8 cellular contexts compared by ENCODE assay signal in the genomic region with DNA sequence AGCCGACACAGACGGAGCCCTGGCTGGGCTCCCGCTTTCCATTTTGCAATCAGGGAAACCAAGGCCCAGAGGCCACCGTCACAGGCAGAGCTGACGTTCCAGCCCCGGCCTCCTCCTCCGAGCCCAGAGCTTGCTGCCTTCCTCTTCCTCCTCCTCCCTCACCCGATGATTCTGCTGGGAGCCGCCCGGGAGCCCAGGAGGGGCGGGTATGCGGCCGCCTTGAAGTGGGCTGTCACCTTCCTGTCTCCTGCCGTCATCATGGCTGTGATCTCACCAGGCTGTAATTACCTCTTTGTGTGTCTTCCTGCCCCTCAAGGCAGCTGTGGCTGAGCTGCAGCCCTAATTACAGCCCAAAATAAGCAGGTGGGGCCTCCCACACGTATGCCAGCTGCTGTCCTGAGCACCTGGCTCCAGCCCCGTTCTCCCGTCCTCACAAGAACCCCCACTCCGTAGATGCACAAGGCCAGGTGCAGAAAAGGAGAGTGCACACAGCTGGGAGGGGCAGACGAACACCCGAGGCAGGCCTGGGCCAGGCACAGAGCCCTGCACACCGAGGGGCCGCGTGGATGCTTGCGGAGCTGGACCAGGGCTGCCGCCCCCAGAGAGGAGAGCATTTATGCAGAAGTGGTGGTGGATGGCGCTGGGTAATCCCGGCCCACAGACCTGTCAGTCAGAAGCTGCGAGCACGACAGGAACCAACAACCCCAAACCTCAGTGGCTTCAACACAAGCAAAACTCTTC. TPM values are rescaled to one million over a fixed set of nuclear protein-coding genes. Genes with fewer than 3 reads are reported as not detected.
DNase-seq lines count a peak whose midpoint lies in the region; ATAC-seq, FAIRE-seq and TF ChIP-seq lines count a peak whose summit lies in the region.

No MANE protein-coding gene starts in this region.

- H3K79me2 ChIP-seq in HepG2 (ENCODE audit: insufficient read depth, low read length) = no peaks in the 10 kb centered on the region
- H3K79me2 ChIP-seq in SU-DHL-6 (ENCODE audit: insufficient read depth, low read length) = no peaks in the 10 kb centered on the region

- DNase-seq in HepG2 (ENCODE audit: low spot score) (no peak), right lobe of liver (no peak), iPS-NIHi7 (ENCODE audit: extremely low spot score) (peak; percentile 60), ureter (ENCODE audit: low spot score) (no peak)
- DNase-seq in activated naive CD8-positive, alpha-beta T cell treated with anti-CD3 and anti-CD28 coated beads for 36 hours = peak; percentile 83
- DNase-seq in stimulated activated CD4-positive, alpha-beta T cell treated with anti-CD3 and anti-CD28 coated beads, TNF-alpha, amount 100 ng/mL, for 24 hours (ENCODE audit: low read depth in 3 of 3) = peak; percentile 40 to 79 (median 59)

- H3K27me3 ChIP-seq in HepG2 (ENCODE audit: control insufficient read depth in 1 of 2, insufficient read depth in 2 of 2, low read length in 2 of 2) (no peaks in the 10 kb centered on the region), right lobe of liver (no peaks in the 10 kb centered on the region), SU-DHL-6 (ENCODE audit: low read length) (no peaks in the 10 kb centered on the region)

- TF ChIP-seq POLR2A in HepG2 (IDR thresholded peaks at IDR 0.05; ENCODE audit: insufficient read depth in 1 of 2, low read depth in 2 of 2, low read length in 2 of 2) (no peak), right lobe of liver (IDR thresholded peaks at IDR 0.05) (no peak)

- in situ Hi-C loops in HepG2 (cut with HindIII; ENCODE audit: extremely low pct_ligation_motif_present, low pct_unique_long_range_greater_than_20kb) = no loop called here

- peaks cover 32% of the 10 kb centered on the region for H3K4me1 Mint-ChIP-seq in activated naive CD8-positive, alpha-beta T cell treated with anti-CD3 and anti-CD28 coated beads for 36 hours

- CTCF ChIA-PET in HepG2 (lab: Yijun Ruan, JAX; ENCODE audit: low intra/inter-chr PET ratio, low total read pairs) = interaction anchor here (1.4 to 1.6 kb wide), 3 partner anchors 16 to 127 kb away, joined by 5 to 16 read pairs (median 9); a partner anchor contains a TSS

- H3K27ac ChIP-seq in HepG2 (ENCODE audit: extremely low read length, insufficient read depth, low read length) (no peak overlapping the region), right lobe of liver (peak overlapping the region in 1 of 3 donors; percentile 4), SU-DHL-6 (ENCODE audit: low read depth, low read length) (peak overlapping the region; percentile 80)

- no peaks in the 10 kb centered on the region for H3K9me3 ChIP-seq in HepG2 (ENCODE audit: low read length)
- no peaks in the 10 kb centered on the region for H3K9me3 ChIP-seq in right lobe of liver
- H3K9me3 ChIP-seq in SU-DHL-6 (ENCODE audit: insufficient read depth, low read length) = no peaks in the 10 kb centered on the region

- no peak for FAIRE-seq in HepG2 (lab: Jason Lieb, UNC)

- H3K4me1 ChIP-seq in HepG2 (ENCODE audit: insufficient read depth, low read length) (peaks cover 41% of the 10 kb centered on the region), right lobe of liver (peaks cover 0 to 8% (median 3%) of the 10 kb centered on the region in 4 donors)

- POLR2A ChIA-PET in HepG2 (lab: Yijun Ruan, JAX) = interaction anchor here (0.9 to 1.8 kb wide), 6 partner anchors 9 to 170 kb away, joined by 3 to 32 read pairs (median 6); a partner anchor contains a TSS

- TF ChIP-seq CTCF in HepG2 (CRISPR knock-in tag; IDR thresholded peaks at IDR 0.05) (no peak), right lobe of liver (IDR thresholded peaks at IDR 0.05) (no peak), SU-DHL-6 (IDR thresholded peaks at IDR 0.05; ENCODE audit: insufficient read depth, low read length, poor library complexity, severe bottlenecking) (no peak)

- H3K4me3 Mint-ChIP-seq in activated naive CD8-positive, alpha-beta T cell treated with anti-CD3 and anti-CD28 coated beads for 36 hours = peak overlapping the region; percentile 81

- peak overlapping the region; percentile 34; the same call in 1 of the 2 replicates for H3K4me2 ChIP-seq in HepG2 (ENCODE audit: low read depth, low read length)
- peak overlapping the region; percentile 42 for H3K4me2 ChIP-seq in SU-DHL-6 (ENCODE audit: low read depth, low read length, poor library complexity, severe bottlenecking)

- no peak for TF ChIP-seq EP300 in HepG2 (IDR thresholded peaks at IDR 0.05; ENCODE audit: low read depth in 2 of 2, low read length in 2 of 2)
- no peak for TF ChIP-seq EP300 in HepG2 (CRISPR knock-in tag; IDR thresholded peaks at IDR 0.05; ENCODE audit: borderline replicate concordance)

- WGBS in HepG2 (ENCODE audit: low lambda C conversion rate) = 86% methylated on average over 21 of the region's 29 CpGs
- 61% methylated on average over 11 of the region's 29 CpGs for WGBS in right lobe of liver (ENCODE audit: insufficient coverage, low coverage, low lambda C conversion rate, missing lambda C conversion rate)

- no peak overlapping the region for H2AFZ ChIP-seq in HepG2 (ENCODE audit: low read length)
- H2AFZ ChIP-seq in SU-DHL-6 (ENCODE audit: low read depth, low read length, severe bottlenecking) = no peak overlapping the region

- no peaks in the 10 kb centered on the region for H3K9me2 ChIP-seq in SU-DHL-6 (replicated peaks; ENCODE audit: insufficient read depth, low read length)

- intact Hi-C loops in HepG2 (cut with micrococcal nuclease; ENCODE audit: unreplicated experiment) (no loop called here), right lobe of liver (cut with DNase I) (no loop called here)

- H3K9ac ChIP-seq in HepG2 (ENCODE audit: insufficient read depth, low read depth, low read length) (no peak overlapping the region), SU-DHL-6 (ENCODE audit: low read length) (peak overlapping the region; percentile 18; the same call in 1 of the 2 replicates)

- peaks cover 10% of the 10 kb centered on the region for H3F3A ChIP-seq in SU-DHL-6 (ENCODE audit: insufficient read depth)

- peak overlapping the region; percentile 95 for H3K27ac Mint-ChIP-seq in activated naive CD8-positive, alpha-beta T cell treated with anti-CD3 and anti-CD28 coated beads for 36 hours

- ATAC-seq in HepG2 = no peak
- no peak for ATAC-seq in right lobe of liver
- ATAC-seq in GM21360 (IDR thresholded peaks at IDR 0.05; ENCODE audit: unreplicated experiment) = no peak

- H3K27me3 Mint-ChIP-seq in activated naive CD8-positive, alpha-beta T cell treated with anti-CD3 and anti-CD28 coated beads for 36 hours = peaks cover 3% of the 10 kb centered on the region

- TF ChIP-seq RAD21 in HepG2 (CRISPR knock-in tag; IDR thresholded peaks at IDR 0.05) = no peak

- BruUV-seq in HepG2 (replicated peaks; lab: Mats Ljungman, UMichigan) = no TSS peak

- no peaks in the 10 kb centered on the region for H3K36me3 ChIP-seq in HepG2 (replicated peaks in 1 of 2; ENCODE audit: control insufficient read depth in 1 of 2, insufficient read depth in 2 of 2, low read length in 2 of 2)
- H3K36me3 ChIP-seq in right lobe of liver = no peaks in the 10 kb centered on the region
- no peaks in the 10 kb centered on the region for H3K36me3 ChIP-seq in SU-DHL-6 (ENCODE audit: low read length)

- peaks cover 12% of the 10 kb centered on the region for H3K36me3 Mint-ChIP-seq in activated naive CD8-positive, alpha-beta T cell treated with anti-CD3 and anti-CD28 coated beads for 36 hours

- H4K20me1 ChIP-seq in HepG2 (ENCODE audit: insufficient read depth, low read length) = no peaks in the 10 kb centered on the region; the same call in 1 of the 2 replicates
- no peaks in the 10 kb centered on the region; the same call in 1 of the 2 replicates for H4K20me1 ChIP-seq in SU-DHL-6 (ENCODE audit: low read depth, low read length)

- H3K4me3 ChIP-seq in HepG2 (replicated peaks in 1 of 3; ENCODE audit: insufficient read depth in 1 of 3, low read depth in 2 of 3, low read length in 3 of 3) (no peak overlapping the region; a peak in 1 of 6 replicates), right lobe of liver (no peak overlapping the region), SU-DHL-6 (ENCODE audit: insufficient read depth, low read length, poor library complexity, severe bottlenecking) (no peak overlapping the region)

- H3K9me3 Mint-ChIP-seq in activated naive CD8-positive, alpha-beta T cell treated with anti-CD3 and anti-CD28 coated beads for 36 hours = no peaks in the 10 kb centered on the region

RNA-seq across cellular contexts. Expression of a gene that starts 4.0 kb away (rescaled TPM):
- total RNA-seq in HepG2 (2016; rRNA removed; fragmentation: Illumina TruSeq; extraction: Trizol) (4.2 and 6.2 TPM in 2 replicates), right lobe of liver (10 to 100 TPM in 3 of 6 experiments, 1 to 10 TPM in 3; 8.2 to 42.2 (median 10.3) TPM), ureter (11.2 TPM)
- 4.1 and 5.0 TPM in 2 replicates for total RNA-seq in HepG2 (2016; cell fraction: cytosol; rRNA removed; fragmentation: Illumina TruSeq; extraction: Trizol; ENCODE audit: low read depth)
- total RNA-seq in HepG2 (2016; cell fraction: insoluble cytoplasmic fraction; rRNA removed; fragmentation: Illumina TruSeq; extraction: Trizol) = 3.9 and 5.0 TPM in 2 replicates
- total RNA-seq in HepG2 (2016; cell fraction: membrane; rRNA removed; fragmentation: Illumina TruSeq; extraction: Trizol) = 4.2 and 4.9 TPM in 2 replicates
- total RNA-seq in HepG2 (2016; cell fraction: nucleus; rRNA removed; fragmentation: Illumina TruSeq; extraction: Trizol) = 2.4 and 3.4 TPM in 2 replicates
- polyA plus RNA-seq in HepG2 (2011; rRNA removed) = 1.1 and 2.0 TPM in 2 replicates
- polyA plus RNA-seq in HepG2 (2011; cell fraction: cytosol; rRNA removed) = 1.7 and 4.3 TPM in 2 replicates
- polyA plus RNA-seq in HepG2 (2011; cell fraction: nucleus; rRNA removed) = 3.3 and 3.7 TPM in 2 replicates
- polyA plus RNA-seq in HepG2 (2012) = 1.0 and 2.2 TPM in 2 replicates
- 2.0 and 2.2 TPM in 2 replicates for polyA plus RNA-seq in HepG2 (2016; cell fraction: cytosol; fragmentation: Illumina TruSeq; extraction: Trizol; ENCODE audit: low read depth)
- 3.3 and 4.8 TPM in 2 replicates for polyA plus RNA-seq in HepG2 (2016; cell fraction: insoluble cytoplasmic fraction; fragmentation: Illumina TruSeq; extraction: Trizol; ENCODE audit: low read depth)
- polyA plus RNA-seq in HepG2 (2016; cell fraction: membrane; fragmentation: Illumina TruSeq; extraction: Trizol; ENCODE audit: low read depth) = 2.0 and 2.2 TPM in 2 replicates
- 3.1 and 4.1 TPM in 2 replicates for polyA plus RNA-seq in HepG2 (2016; cell fraction: nucleus; fragmentation: Illumina TruSeq; extraction: Trizol; ENCODE audit: insufficient read depth, low read depth)
- 2.3 and 2.8 TPM in 2 replicates for polyA minus RNA-seq in HepG2 (2011; rRNA and poly(A)+ RNA removed; ENCODE audit: low replicate concordance)
- 1.4 and 1.8 TPM in 2 replicates for polyA minus RNA-seq in HepG2 (2011; cell fraction: cytosol; rRNA and poly(A)+ RNA removed)
- 2.1 and 2.3 TPM in 2 replicates for polyA minus RNA-seq in HepG2 (2011; cell fraction: nucleus; rRNA and poly(A)+ RNA removed)
- total RNA-seq in activated naive CD8-positive, alpha-beta T cell treated with anti-CD3 and anti-CD28 coated beads for 36 hours = 10 to 100 TPM in 1 of 2 experiments, 1 to 10 TPM in 1; 9.3 to 10.3 TPM

RNA-seq across cellular contexts. Expression of a gene that starts 15.0 kb away (rescaled TPM):
- total RNA-seq in HepG2 (2016; rRNA removed; fragmentation: Illumina TruSeq; extraction: Trizol) (0.21 and 0.33 TPM in 2 replicates), right lobe of liver (under 1 TPM; 0.11 to 0.69 (median 0.31) TPM), ureter (0.49 TPM)
- 0.30 and 0.44 TPM in 2 replicates for total RNA-seq in HepG2 (2016; cell fraction: cytosol; rRNA removed; fragmentation: Illumina TruSeq; extraction: Trizol; ENCODE audit: low read depth)
- total RNA-seq in HepG2 (2016; cell fraction: insoluble cytoplasmic fraction; rRNA removed; fragmentation: Illumina TruSeq; extraction: Trizol) = 0.30 TPM in 1 of 2 replicates, not detected in the other
- total RNA-seq in HepG2 (2016; cell fraction: membrane; rRNA removed; fragmentation: Illumina TruSeq; extraction: Trizol) = 0.37 and 0.45 TPM in 2 replicates
- total RNA-seq in HepG2 (2016; cell fraction: nucleus; rRNA removed; fragmentation: Illumina TruSeq; extraction: Trizol) = 0.22 TPM in 1 of 2 replicates, not detected in the other
- polyA plus RNA-seq in HepG2 (2011; rRNA removed) = 0.29 and 0.39 TPM in 2 replicates
- polyA plus RNA-seq in HepG2 (2011; cell fraction: cytosol; rRNA removed) = 0.42 and 0.60 TPM in 2 replicates
- polyA plus RNA-seq in HepG2 (2011; cell fraction: nucleus; rRNA removed) = 1.9 and 2.3 TPM in 2 replicates
- polyA plus RNA-seq in HepG2 (2012) = 1.7 and 2.3 TPM in 2 replicates
- 0.62 and 0.89 TPM in 2 replicates for polyA plus RNA-seq in HepG2 (2016; cell fraction: cytosol; fragmentation: Illumina TruSeq; extraction: Trizol; ENCODE audit: low read depth)
- polyA plus RNA-seq in HepG2 (2016; cell fraction: insoluble cytoplasmic fraction; fragmentation: Illumina TruSeq; extraction: Trizol; ENCODE audit: low read depth) = 0.33 and 0.51 TPM in 2 replicates
- 0.74 and 0.99 TPM in 2 replicates for polyA plus RNA-seq in HepG2 (2016; cell fraction: membrane; fragmentation: Illumina TruSeq; extraction: Trizol; ENCODE audit: low read depth)
- polyA plus RNA-seq in HepG2 (2016; cell fraction: nucleus; fragmentation: Illumina TruSeq; extraction: Trizol; ENCODE audit: insufficient read depth, low read depth) = 0.89 and 1.4 TPM in 2 replicates
- 1.1 TPM in 1 of 2 replicates, not detected in the other for polyA minus RNA-seq in HepG2 (2011; rRNA and poly(A)+ RNA removed; ENCODE audit: low replicate concordance)
- polyA minus RNA-seq in HepG2 (2011; cell fraction: cytosol; rRNA and poly(A)+ RNA removed) = 0.62 and 0.89 TPM in 2 replicates
- 0.26 and 0.75 TPM in 2 replicates for polyA minus RNA-seq in HepG2 (2011; cell fraction: nucleus; rRNA and poly(A)+ RNA removed)
- total RNA-seq in activated naive CD8-positive, alpha-beta T cell treated with anti-CD3 and anti-CD28 coated beads for 36 hours = under 1 TPM in 1 of 2 experiments, not detected in 1; 0.21 TPM

RNA-seq across cellular contexts. Expression of a gene that starts 20.3 kb away (rescaled TPM):
- total RNA-seq in HepG2 (2016; rRNA removed; fragmentation: Illumina TruSeq; extraction: Trizol) = 119 and 138 TPM in 2 replicates
- 181 and 194 TPM in 2 replicates for total RNA-seq in HepG2 (2016; cell fraction: cytosol; rRNA removed; fragmentation: Illumina TruSeq; extraction: Trizol; ENCODE audit: low read depth)
- 104 and 144 TPM in 2 replicates for total RNA-seq in HepG2 (2016; cell fraction: insoluble cytoplasmic fraction; rRNA removed; fragmentation: Illumina TruSeq; extraction: Trizol)
- 198 and 240 TPM in 2 replicates for total RNA-seq in HepG2 (2016; cell fraction: membrane; rRNA removed; fragmentation: Illumina TruSeq; extraction: Trizol)
- total RNA-seq in HepG2 (2016; cell fraction: nucleus; rRNA removed; fragmentation: Illumina TruSeq; extraction: Trizol) = 59.6 and 65.5 TPM in 2 replicates
- 140 and 150 TPM in 2 replicates for polyA plus RNA-seq in HepG2 (2011; rRNA removed)
- polyA plus RNA-seq in HepG2 (2011; cell fraction: cytosol; rRNA removed) = 102 and 147 TPM in 2 replicates
- 121 and 122 TPM in 2 replicates for polyA plus RNA-seq in HepG2 (2011; cell fraction: nucleus; rRNA removed)
- polyA plus RNA-seq in HepG2 (2012) = 90.8 and 101 TPM in 2 replicates
- polyA plus RNA-seq in HepG2 (2016; cell fraction: cytosol; fragmentation: Illumina TruSeq; extraction: Trizol; ENCODE audit: low read depth) = 157 and 191 TPM in 2 replicates
- polyA plus RNA-seq in HepG2 (2016; cell fraction: insoluble cytoplasmic fraction; fragmentation: Illumina TruSeq; extraction: Trizol; ENCODE audit: low read depth) = 118 and 140 TPM in 2 replicates
- polyA plus RNA-seq in HepG2 (2016; cell fraction: membrane; fragmentation: Illumina TruSeq; extraction: Trizol; ENCODE audit: low read depth) = 153 and 184 TPM in 2 replicates
- polyA plus RNA-seq in HepG2 (2016; cell fraction: nucleus; fragmentation: Illumina TruSeq; extraction: Trizol; ENCODE audit: insufficient read depth, low read depth) = 130 and 138 TPM in 2 replicates
- polyA minus RNA-seq in HepG2 (2011; rRNA and poly(A)+ RNA removed; ENCODE audit: low replicate concordance) = 60.5 and 88.3 TPM in 2 replicates
- 42.1 and 46.2 TPM in 2 replicates for polyA minus RNA-seq in HepG2 (2011; cell fraction: cytosol; rRNA and poly(A)+ RNA removed)
- 19.1 and 22.1 TPM in 2 replicates for polyA minus RNA-seq in HepG2 (2011; cell fraction: nucleus; rRNA and poly(A)+ RNA removed)
- total RNA-seq in right lobe of liver = 10 to 100 TPM; 44.8 to 81.8 (median 49.5) TPM
- 10 to 100 TPM; 46.5 to 48.8 TPM for total RNA-seq in activated naive CD8-positive, alpha-beta T cell treated with anti-CD3 and anti-CD28 coated beads for 36 hours
- total RNA-seq in ureter = 30.8 TPM

RNA-seq across cellular contexts. Expression of a gene that starts 32.6 kb away (rescaled TPM):
- total RNA-seq in HepG2 (2016; rRNA removed; fragmentation: Illumina TruSeq; extraction: Trizol) = not detected in 2 replicates
- total RNA-seq in HepG2 (2016; cell fraction: cytosol; rRNA removed; fragmentation: Illumina TruSeq; extraction: Trizol; ENCODE audit: low read depth) = not detected in 2 replicates
- total RNA-seq in HepG2 (2016; cell fraction: insoluble cytoplasmic fraction; rRNA removed; fragmentation: Illumina TruSeq; extraction: Trizol) = not detected in 2 replicates
- total RNA-seq in HepG2 (2016; cell fraction: membrane; rRNA removed; fragmentation: Illumina TruSeq; extraction: Trizol) = not detected in 2 replicates
- not detected in 2 replicates for total RNA-seq in HepG2 (2016; cell fraction: nucleus; rRNA removed; fragmentation: Illumina TruSeq; extraction: Trizol)
- polyA plus RNA-seq in HepG2 (2011; rRNA removed) = 0.07 TPM in 1 of 2 replicates, not detected in the other
- polyA plus RNA-seq in HepG2 (2011; cell fraction: cytosol; rRNA removed) = 0.13 TPM in 1 of 2 replicates, not detected in the other
- 0.50 and 0.71 TPM in 2 replicates for polyA plus RNA-seq in HepG2 (2011; cell fraction: nucleus; rRNA removed)
- 0.16 TPM in 1 of 2 replicates, not detected in the other for polyA plus RNA-seq in HepG2 (2012)
- not detected in 2 replicates for polyA plus RNA-seq in HepG2 (2016; cell fraction: cytosol; fragmentation: Illumina TruSeq; extraction: Trizol; ENCODE audit: low read depth)
- polyA plus RNA-seq in HepG2 (2016; cell fraction: insoluble cytoplasmic fraction; fragmentation: Illumina TruSeq; extraction: Trizol; ENCODE audit: low read depth) = not detected in 2 replicates
- polyA plus RNA-seq in HepG2 (2016; cell fraction: membrane; fragmentation: Illumina TruSeq; extraction: Trizol; ENCODE audit: low read depth) = not detected in 2 replicates
- polyA plus RNA-seq in HepG2 (2016; cell fraction: nucleus; fragmentation: Illumina TruSeq; extraction: Trizol; ENCODE audit: insufficient read depth, low read depth) = not detected in 2 replicates
- polyA minus RNA-seq in HepG2 (2011; rRNA and poly(A)+ RNA removed; ENCODE audit: low replicate concordance) = not detected in 2 replicates
- not detected in 2 replicates for polyA minus RNA-seq in HepG2 (2011; cell fraction: cytosol; rRNA and poly(A)+ RNA removed)
- polyA minus RNA-seq in HepG2 (2011; cell fraction: nucleus; rRNA and poly(A)+ RNA removed) = not detected in 2 replicates
- under 1 TPM in 3 of 6 experiments, not detected in 3; 0.59 to 0.95 (median 0.74) TPM for total RNA-seq in right lobe of liver
- 10 to 100 TPM; 42.0 to 49.0 TPM for total RNA-seq in activated naive CD8-positive, alpha-beta T cell treated with anti-CD3 and anti-CD28 coated beads for 36 hours
- 0.83 TPM for total RNA-seq in ureter

RNA-seq across cellular contexts. Expression of a gene that starts 50.4 kb away (rescaled TPM):
- total RNA-seq in HepG2 (2016; rRNA removed; fragmentation: Illumina TruSeq; extraction: Trizol) (4.8 and 9.0 TPM in 2 replicates), right lobe of liver (10 to 100 TPM; 48.4 to 69.9 (median 59.1) TPM), ureter (27.6 TPM)
- total RNA-seq in HepG2 (2016; cell fraction: cytosol; rRNA removed; fragmentation: Illumina TruSeq; extraction: Trizol; ENCODE audit: low read depth) = 11.0 and 12.0 TPM in 2 replicates
- total RNA-seq in HepG2 (2016; cell fraction: insoluble cytoplasmic fraction; rRNA removed; fragmentation: Illumina TruSeq; extraction: Trizol) = 3.9 and 8.8 TPM in 2 replicates
- 12.6 and 14.2 TPM in 2 replicates for total RNA-seq in HepG2 (2016; cell fraction: membrane; rRNA removed; fragmentation: Illumina TruSeq; extraction: Trizol)
- total RNA-seq in HepG2 (2016; cell fraction: nucleus; rRNA removed; fragmentation: Illumina TruSeq; extraction: Trizol) = 7.1 and 9.7 TPM in 2 replicates
- polyA plus RNA-seq in HepG2 (2011; rRNA removed) = 18.3 and 35.8 TPM in 2 replicates
- polyA plus RNA-seq in HepG2 (2011; cell fraction: cytosol; rRNA removed) = 12.4 and 18.0 TPM in 2 replicates
- 247 and 276 TPM in 2 replicates for polyA plus RNA-seq in HepG2 (2011; cell fraction: nucleus; rRNA removed)
- polyA plus RNA-seq in HepG2 (2012) = 21.5 and 36.3 TPM in 2 replicates
- 11.4 and 12.5 TPM in 2 replicates for polyA plus RNA-seq in HepG2 (2016; cell fraction: cytosol; fragmentation: Illumina TruSeq; extraction: Trizol; ENCODE audit: low read depth)
- 4.7 and 5.3 TPM in 2 replicates for polyA plus RNA-seq in HepG2 (2016; cell fraction: insoluble cytoplasmic fraction; fragmentation: Illumina TruSeq; extraction: Trizol; ENCODE audit: low read depth)
- polyA plus RNA-seq in HepG2 (2016; cell fraction: membrane; fragmentation: Illumina TruSeq; extraction: Trizol; ENCODE audit: low read depth) = 13.0 and 14.2 TPM in 2 replicates
- polyA plus RNA-seq in HepG2 (2016; cell fraction: nucleus; fragmentation: Illumina TruSeq; extraction: Trizol; ENCODE audit: insufficient read depth, low read depth) = 30.5 and 30.9 TPM in 2 replicates
- 39.0 TPM in 1 of 2 replicates, not detected in the other for polyA minus RNA-seq in HepG2 (2011; rRNA and poly(A)+ RNA removed; ENCODE audit: low replicate concordance)
- polyA minus RNA-seq in HepG2 (2011; cell fraction: cytosol; rRNA and poly(A)+ RNA removed) = 11.5 and 24.1 TPM in 2 replicates
- polyA minus RNA-seq in HepG2 (2011; cell fraction: nucleus; rRNA and poly(A)+ RNA removed) = 14.5 and 16.0 TPM in 2 replicates
- under 1 TPM in 1 of 2 experiments, not detected in 1; 0.32 TPM for total RNA-seq in activated naive CD8-positive, alpha-beta T cell treated with anti-CD3 and anti-CD28 coated beads for 36 hours

Comparison
In these comparisons a context has a peak if more than half of its experiments do, and no peak if none do; other contexts are left out.
1. DNase-seq: peak in activated naive CD8-positive, alpha-beta T cell treated with anti-CD3 and anti-CD28 coated beads for 36 hours (single experiment), iPS-NIHi7 (single experiment) and stimulated activated CD4-positive, alpha-beta T cell treated with anti-CD3 and anti-CD28 coated beads, TNF-alpha, amount 100 ng/mL, for 24 hours (3 of 3); none in HepG2 (single experiment), right lobe of liver (0 of 3) and ureter (single experiment).